27 cellular contexts compared by ENCODE assay signal in the genomic region with DNA sequence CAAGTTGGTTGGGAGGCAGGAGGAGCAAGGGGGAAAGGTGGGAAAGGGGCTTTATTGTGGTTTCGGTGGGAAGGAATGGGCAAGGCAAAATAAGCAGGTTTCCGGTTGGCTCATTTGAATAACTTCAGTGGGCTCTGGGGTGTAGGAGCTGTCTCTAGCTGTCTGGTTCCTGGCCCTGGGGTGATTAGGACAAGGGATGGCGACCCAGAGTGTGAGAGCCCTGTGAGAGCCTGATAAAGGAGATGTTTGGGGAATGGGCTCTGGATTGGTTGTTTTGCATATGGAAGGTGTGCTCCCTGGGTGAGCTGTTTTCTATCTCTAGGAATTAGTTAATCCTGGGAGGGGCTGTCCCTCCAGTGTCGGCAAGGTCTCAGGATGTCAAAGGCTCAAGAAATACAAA. TPM values are rescaled to one million over a fixed set of nuclear protein-coding genes. Genes with fewer than 3 reads are reported as not detected.
"Had no signal": no experiment of that assay in that cellular context is flagged by ENCODE, and none has a peak within 500 bp of the region (broad histone marks: within the 10 kb centered on the region; RNA-seq: fewer than 3 reads in every experiment).

No MANE protein-coding gene starts in this region.

- FAIRE-seq: RCC 7860, TTC549 had no signal

- H3K9me3 Mint-ChIP-seq: activated CD4-positive, alpha-beta memory T cell treated with anti-CD3 and anti-CD28 coated beads, Interleukin-2, amount 10 ng/mL, durations not matched to agents 7 days and 5 days; activated T-cell treated with anti-CD3 and anti-CD28 coated beads, Interleukin-2, amount 50 U/mL, for 72 hours; activated T-helper 2 cell treated with anti-CD3 and anti-CD28 coated beads, Interferon-gamma antibody, Interleukin-2, Interleukin-4, amounts not matched to agents 10 μg/mL and 5 μg/mL and 100 μg/mL, durations not matched to agents 14 hours and 24 hours and 36 hours had no signal

- H3K4me3 Mint-ChIP-seq: activated CD4-positive, alpha-beta memory T cell treated with anti-CD3 and anti-CD28 coated beads, Interleukin-2, amount 10 ng/mL, durations not matched to agents 7 days and 5 days; activated CD4-positive, alpha-beta T cell treated with anti-CD3 and anti-CD28 coated beads for 36 hours; activated naive CD8-positive, alpha-beta T cell treated with anti-CD3 and anti-CD28 coated beads, Interleukin-2, amount 10 ng/mL, durations not matched to agents 7 days and 5 days; activated T-cell treated with anti-CD3 and anti-CD28 coated beads, Interleukin-2, amount 50 U/mL, for 72 hours; T-helper 17 cell had no signal

- H3K4me3 ChIP-seq: adrenal gland had no signal

- H3K4me1 ChIP-seq: adrenal gland had no signal

- H3K36me3 Mint-ChIP-seq: activated naive CD8-positive, alpha-beta T cell treated with anti-CD3 and anti-CD28 coated beads, Interleukin-2, amount 10 ng/mL, durations not matched to agents 7 days and 5 days had no signal

- DNase-seq: activated CD4-positive, alpha-beta memory T cell treated with anti-CD3 and anti-CD28 coated beads, Interleukin-2, amount 10 ng/mL, durations not matched to agents 7 days and 5 days; activated CD4-positive, alpha-beta T cell treated with anti-CD3 and anti-CD28 coated beads for 36 hours; activated CD4-positive, alpha-beta T cell treated with anti-CD3 and anti-CD28 coated beads, Interleukin-2, amount 50 U/mL, for 1 hour; activated CD8-positive, alpha-beta memory T cell treated with anti-CD3 and anti-CD28 coated beads, Interleukin-2, amount 50 U/mL, for 4 hours; activated gamma-delta T cell treated with Interleukin-2 at 50 U/mL for 16 hours; activated naive CD4-positive, alpha-beta T cell treated with anti-CD3 and anti-CD28 coated beads, Interleukin-2, amount 50 U/mL, for 16 hours; activated naive CD8-positive, alpha-beta T cell treated with anti-CD3 and anti-CD28 coated beads, Interleukin-2, amount 10 ng/mL, durations not matched to agents 7 days and 5 days; activated T-cell treated with anti-CD3 and anti-CD28 coated beads, Interleukin-2, amount 50 U/mL, for 72 hours; adrenal gland; anterior cingulate cortex; cerebellar nuclear complex; MM.1S; NCI-H1105; NCI-H1436; NCI-H1694 treated with DMSO at 0.1 percent for 48 hours; NCI-H2029 treated with DMSO at 0.1 percent for 48 hours; NCI-H345; NCI-H510A; PC-3; SHP77 treated with DMSO at 0.1 percent for 48 hours; T-helper 17 cell; T-helper 9 cell had no signal

- H3K36me3 ChIP-seq: adrenal gland had no signal

- H3K27ac ChIP-seq: adrenal gland, VCaP had no signal

- H3K4me1 Mint-ChIP-seq: activated CD4-positive, alpha-beta memory T cell treated with anti-CD3 and anti-CD28 coated beads, Interleukin-2, amount 10 ng/mL, durations not matched to agents 7 days and 5 days; activated CD4-positive, alpha-beta T cell treated with anti-CD3 and anti-CD28 coated beads for 36 hours; activated naive CD8-positive, alpha-beta T cell treated with anti-CD3 and anti-CD28 coated beads, Interleukin-2, amount 10 ng/mL, durations not matched to agents 7 days and 5 days; T-helper 17 cell had no signal

- H3K27ac Mint-ChIP-seq: activated CD4-positive, alpha-beta memory T cell treated with anti-CD3 and anti-CD28 coated beads, Interleukin-2, amount 10 ng/mL, durations not matched to agents 7 days and 5 days; activated CD4-positive, alpha-beta T cell treated with anti-CD3 and anti-CD28 coated beads for 36 hours; activated naive CD8-positive, alpha-beta T cell treated with anti-CD3 and anti-CD28 coated beads, Interleukin-2, amount 10 ng/mL, durations not matched to agents 7 days and 5 days; activated T-cell treated with anti-CD3 and anti-CD28 coated beads, Interleukin-2, amount 50 U/mL, for 72 hours; activated T-helper 2 cell treated with anti-CD3 and anti-CD28 coated beads, Interferon-gamma antibody, Interleukin-2, Interleukin-4, amounts not matched to agents 10 μg/mL and 5 μg/mL and 100 μg/mL, durations not matched to agents 14 hours and 24 hours and 36 hours; T-helper 17 cell had no signal

- H3K9me3 ChIP-seq: adrenal gland had no signal

- ATAC-seq: activated CD4-positive, alpha-beta T cell treated with anti-CD3 and anti-CD28 coated beads for 36 hours; activated T-cell treated with anti-CD3 and anti-CD28 coated beads, Interleukin-2, amount 50 U/mL, for 72 hours; PC-3; T-helper 17 cell had no signal

RNA-seq across cellular contexts. Expression of a gene that starts 15.4 kb away (rescaled TPM):
- total RNA-seq: activated CD4-positive, alpha-beta memory T cell treated with anti-CD3 and anti-CD28 coated beads, Interleukin-2, amount 10 ng/mL, durations not matched to agents 7 days and 5 days; activated naive CD8-positive, alpha-beta T cell treated with anti-CD3 and anti-CD28 coated beads, Interleukin-2, amount 10 ng/mL, durations not matched to agents 7 days and 5 days; activated T-cell treated with anti-CD3 and anti-CD28 coated beads, Interleukin-2, amount 50 U/mL, for 72 hours; activated T-helper 2 cell treated with anti-CD3 and anti-CD28 coated beads, Interferon-gamma antibody, Interleukin-2, Interleukin-4, amounts not matched to agents 10 μg/mL and 5 μg/mL and 100 μg/mL, durations not matched to agents 14 hours and 24 hours and 36 hours; adrenal gland; cardiac septum; PC-3; T-helper 17 cell had no signal
